Comparison of ENCODE assay signal across 26 cellular contexts in genomic region chr6:38216451-38216850, GRCh38.
"Had no signal": no experiment of that assay in that cellular context is flagged by ENCODE, and none has a peak within 500 bp of the region (broad histone marks: within the 10 kb centered on the region; RNA-seq: fewer than 3 reads in every experiment).

No MANE protein-coding gene starts in this region.

- H2AFZ ChIP-seq: hepatocyte had no signal

- H3K36me3 ChIP-seq: gastroesophageal sphincter, heart left ventricle, prostate gland, sigmoid colon, spleen, thoracic aorta, tibial nerve, upper lobe of left lung had no signal

- H3K9me3 Mint-ChIP-seq: naive thymus-derived CD8-positive, alpha-beta T cell; neural crest cell; stimulated activated naive CD8-positive, alpha-beta T cell treated with anti-CD3 and anti-CD28 coated beads, Interleukin-15, Interleukin-2, amounts not matched to agents 100 ng/mL and 50 ng/mL, for 24 hours had no signal

- DNase-seq: dorsolateral prefrontal cortex; effector CD4-positive, alpha-beta T cell; foreskin keratinocyte; heart left ventricle; kidney; mucosa of descending colon; naive thymus-derived CD8-positive, alpha-beta T cell; right cardiac atrium; sigmoid colon; spleen; stimulated activated CD4-positive, alpha-beta T cell treated with anti-CD3 and anti-CD28 coated beads, Interleukin-4, amount 100 ng/mL, for 4 hours; upper lobe of left lung had no signal

- H3K27ac ChIP-seq: epithelial cell of prostate, foreskin keratinocyte, gastroesophageal sphincter, heart left ventricle, hepatocyte, prostate gland, sigmoid colon, skin epidermis, spleen, thoracic aorta, tibial nerve, upper lobe of left lung had no signal

- H3K4me1 ChIP-seq: foreskin keratinocyte, prostate gland had no signal

- FAIRE-seq: colon, kidney, urothelium cell line had no signal

- H3K4me3 Mint-ChIP-seq: memory B cell; naive thymus-derived CD8-positive, alpha-beta T cell; neural crest cell; stimulated activated memory B cell treated with anti-CD40 and anti-IgM and Interleukin-4, amounts not matched to agents 10 μg/mL and 1 μg/mL and 100 μg/mL, for 72 hours; stimulated activated naive CD8-positive, alpha-beta T cell treated with anti-CD3 and anti-CD28 coated beads, Interleukin-15, Interleukin-2, amounts not matched to agents 100 ng/mL and 50 ng/mL, for 24 hours had no signal

- H3K4me2 ChIP-seq: hepatocyte had no signal

- H3K27me3 ChIP-seq: dorsolateral prefrontal cortex, foreskin keratinocyte, gastroesophageal sphincter, heart left ventricle, hepatocyte, sigmoid colon, spleen, tibial nerve, upper lobe of left lung had no signal

- H3K27ac Mint-ChIP-seq: memory B cell; stimulated activated naive CD8-positive, alpha-beta T cell treated with anti-CD3 and anti-CD28 coated beads, Interleukin-15, Interleukin-2, amounts not matched to agents 100 ng/mL and 50 ng/mL, for 24 hours had no signal

- H3K4me3 ChIP-seq: dorsolateral prefrontal cortex, gastroesophageal sphincter, heart left ventricle, hepatocyte, lung, mucosa of descending colon, prostate gland, sigmoid colon, skin epidermis, spleen, thoracic aorta, tibial nerve, upper lobe of left lung had no signal

- H3K9me3 ChIP-seq: gastroesophageal sphincter, heart left ventricle, mucosa of descending colon, prostate gland, sigmoid colon, spleen, thoracic aorta, tibial nerve, upper lobe of left lung had no signal

- H3K27me3 Mint-ChIP-seq: memory B cell; naive thymus-derived CD8-positive, alpha-beta T cell; stimulated activated memory B cell treated with anti-CD40 and anti-IgM and Interleukin-4, amounts not matched to agents 10 μg/mL and 1 μg/mL and 100 μg/mL, for 72 hours; stimulated activated naive CD8-positive, alpha-beta T cell treated with anti-CD3 and anti-CD28 coated beads, Interleukin-15, Interleukin-2, amounts not matched to agents 100 ng/mL and 50 ng/mL, for 24 hours had no signal

- H3K79me2 ChIP-seq: hepatocyte had no signal

- H3K4me1 Mint-ChIP-seq: stimulated activated memory B cell treated with anti-CD40 and anti-IgM and Interleukin-4, amounts not matched to agents 10 μg/mL and 1 μg/mL and 100 μg/mL, for 72 hours had no signal
